ENCODE assay signal across 18 cellular contexts in genomic region chr6:158711264-158711663, GRCh38.
DNase-seq lines count a peak whose midpoint lies in the region; ATAC-seq and TF ChIP-seq lines count a peak whose summit lies in the region.
"Had no signal": no experiment of that assay in that cellular context is flagged by ENCODE, and none has a peak within 500 bp of the region (broad histone marks: within the 10 kb centered on the region; RNA-seq: fewer than 3 reads in every experiment).

No MANE protein-coding gene starts in this region.

- no peak overlapping the region for H3K18ac ChIP-seq in mesenchymal stem cell (ENCODE audit: low read depth in 1 of 2, low read length in 2 of 2)

- H3K4me1 Mint-ChIP-seq in Calu3 (ENCODE audit: low read depth, unreplicated experiment), result peaks cover 59% of the 10 kb centered on the region

- no peak overlapping the region for H2BK12ac ChIP-seq in mesenchymal stem cell (ENCODE audit: low read length in 2 of 2)

- CTCF ChIA-PET in Calu3 (lab: Charles Lee), result no interaction called here

- peaks cover 10% of the 10 kb centered on the region for H3K4me1 ChIP-seq in mesenchymal stem cell (ENCODE audit: control insufficient read depth, insufficient read depth, low read depth, low read length)
- H3K4me1 ChIP-seq: breast epithelium had no signal

- WGBS in mesenchymal stem cell, result 76% methylated on average over 10 of the region's 10 CpGs

- no peak overlapping the region for H2BK120ac ChIP-seq in mesenchymal stem cell (ENCODE audit: low read depth, low read length)

- BruUV-seq in Calu3 (replicated peaks; lab: Mats Ljungman, UMichigan), result no TSS peak

- TF ChIP-seq CTCF in Calu3 (IDR thresholded peaks at IDR 0.05; ENCODE audit: unreplicated experiment) (no peak), coronary artery (IDR thresholded peaks at IDR 0.05) (no peak)

- H3K36me3 ChIP-seq in mesenchymal stem cell (ENCODE audit: control insufficient read depth in 1 of 2, insufficient read depth in 2 of 2, low read depth in 1 of 2, low read length in 2 of 2), result no peaks in the 10 kb centered on the region
- H3K36me3 ChIP-seq: breast epithelium had no signal

- ATAC-seq in HG03095 (IDR thresholded peaks at IDR 0.05; ENCODE audit: unreplicated experiment), result no peak
- ATAC-seq in GM18502 (IDR thresholded peaks at IDR 0.05; ENCODE audit: poor library complexity, unreplicated experiment), result no peak
- ATAC-seq: natural killer cell treated with Interleukin-12 subunit alpha and Interleukin-12 subunit beta and Interleukin-15 and Interleukin-18, amount 100 ng/mL, for 72 hours had no signal

- H3K27me3 Mint-ChIP-seq in Calu3 (ENCODE audit: unreplicated experiment), result no peaks in the 10 kb centered on the region
- H3K27me3 Mint-ChIP-seq: memory B cell; natural killer cell treated with Interleukin-12 subunit alpha and Interleukin-12 subunit beta and Interleukin-15 and Interleukin-18, amount 100 ng/mL, for 72 hours had no signal

- no peak overlapping the region for H2AFZ ChIP-seq in mesenchymal stem cell (ENCODE audit: low read depth, low read length)

- no peaks in the 10 kb centered on the region for H3K9me3 ChIP-seq in mesenchymal stem cell (ENCODE audit: control insufficient read depth, low read length)
- H3K9me3 ChIP-seq: breast epithelium had no signal

- H3K4ac ChIP-seq in mesenchymal stem cell (ENCODE audit: low read depth in 1 of 2, low read length in 2 of 2), result no peak overlapping the region

- peak overlapping the region; percentile 34 for H3K27ac Mint-ChIP-seq in Calu3 (ENCODE audit: unreplicated experiment)
- H3K27ac Mint-ChIP-seq: memory B cell; natural killer cell treated with Interleukin-12 subunit alpha and Interleukin-12 subunit beta and Interleukin-15 and Interleukin-18, amount 100 ng/mL, for 72 hours had no signal

- no peak overlapping the region for H2AK5ac ChIP-seq in mesenchymal stem cell (ENCODE audit: low read length, severe bottlenecking)

- no peaks in the 10 kb centered on the region for H3K27me3 ChIP-seq in mesenchymal stem cell (ENCODE audit: control insufficient read depth in 1 of 2, insufficient read depth in 1 of 2, low read length in 2 of 2)
- H3K27me3 ChIP-seq: breast epithelium had no signal

- no peak overlapping the region for H4K8ac ChIP-seq in mesenchymal stem cell (ENCODE audit: low read length)

- H3K9ac ChIP-seq in mesenchymal stem cell (ENCODE audit: low read length), result no peak overlapping the region

- DNase-seq in A172 (ENCODE audit: low spot score), result peak; percentile 54
- DNase-seq in Calu3, result peak; percentile 49
- no peak for DNase-seq in coronary artery (ENCODE audit: low spot score)
- DNase-seq in mesenchymal stem cell, result peak; percentile 37
- no peak for DNase-seq in DMS53 (lab: John Stamatoyannopoulos, UW)
- no peak for DNase-seq in nucleus accumbens (lab: John Stamatoyannopoulos, UW)
- DNase-seq: foreskin fibroblast; KBM-7; kidney; NCI-H187 treated with DMSO at 0.1 percent for 48 hours; NCI-H345; stimulated activated CD4-positive, alpha-beta T cell treated with anti-CD3 and anti-CD28 coated beads, Interleukin-2, amount 100 ng/mL, for 48 hours had no signal

- intact Hi-C loops in Calu3 (cut with micrococcal nuclease; ENCODE audit: unreplicated experiment), result no loop called here

- H3K9me3 Mint-ChIP-seq in Calu3 (ENCODE audit: low read depth, unreplicated experiment), result no peaks in the 10 kb centered on the region
- H3K9me3 Mint-ChIP-seq: memory B cell; natural killer cell treated with Interleukin-12 subunit alpha and Interleukin-12 subunit beta and Interleukin-15 and Interleukin-18, amount 100 ng/mL, for 72 hours had no signal

- no peaks in the 10 kb centered on the region for H3K79me1 ChIP-seq in mesenchymal stem cell (replicated peaks; ENCODE audit: low read length, poor library complexity, severe bottlenecking)

- H2BK15ac ChIP-seq in mesenchymal stem cell (ENCODE audit: low read depth, poor library complexity, severe bottlenecking), result no peak overlapping the region

- H3K36me3 Mint-ChIP-seq in Calu3 (ENCODE audit: insufficient read depth, unreplicated experiment), result peaks cover 13% of the 10 kb centered on the region

- H3K14ac ChIP-seq in mesenchymal stem cell (ENCODE audit: low read length in 2 of 2), result no peak overlapping the region

- no peak overlapping the region for H2BK5ac ChIP-seq in mesenchymal stem cell (ENCODE audit: low read depth, low read length, poor library complexity, severe bottlenecking)

- no peak overlapping the region for H3K4me2 ChIP-seq in mesenchymal stem cell (ENCODE audit: low read length, poor library complexity, severe bottlenecking)

- peak overlapping the region; percentile 18 for H3K4me3 ChIP-seq in coronary artery
- H3K4me3 ChIP-seq in mesenchymal stem cell (ENCODE audit: insufficient read depth in 1 of 2, low read depth in 1 of 2, low read length in 2 of 2), result no peak overlapping the region
- H3K4me3 ChIP-seq: breast epithelium, skin epidermis had no signal

- H3K4me3 Mint-ChIP-seq in Calu3 (ENCODE audit: low read depth, unreplicated experiment), result peak overlapping the region; percentile 29
- H3K4me3 Mint-ChIP-seq: memory B cell; natural killer cell treated with Interleukin-12 subunit alpha and Interleukin-12 subunit beta and Interleukin-15 and Interleukin-18, amount 100 ng/mL, for 72 hours had no signal

- H3K27ac ChIP-seq in coronary artery, result no peak overlapping the region
- H3K27ac ChIP-seq in mesenchymal stem cell (ENCODE audit: low read length, poor library complexity, severe bottlenecking), result no peak overlapping the region
- H3K27ac ChIP-seq: breast epithelium, skin epidermis had no signal

- no peak overlapping the region for H3K23ac ChIP-seq in mesenchymal stem cell (ENCODE audit: low read length in 2 of 2)

- no peak overlapping the region for H4K91ac ChIP-seq in mesenchymal stem cell (ENCODE audit: low read length)

Comparison
In these comparisons a context has a peak if more than half of its experiments do, and no peak if none do; other contexts are left out.
1. DNase-seq: peak in A172 (single experiment), Calu3 (single experiment) and mesenchymal stem cell (single experiment); none in coronary artery (single experiment), DMS53 (single experiment) and nucleus accumbens (0 of 56).